16 cellular contexts compared by ENCODE assay signal in the genomic region with DNA sequence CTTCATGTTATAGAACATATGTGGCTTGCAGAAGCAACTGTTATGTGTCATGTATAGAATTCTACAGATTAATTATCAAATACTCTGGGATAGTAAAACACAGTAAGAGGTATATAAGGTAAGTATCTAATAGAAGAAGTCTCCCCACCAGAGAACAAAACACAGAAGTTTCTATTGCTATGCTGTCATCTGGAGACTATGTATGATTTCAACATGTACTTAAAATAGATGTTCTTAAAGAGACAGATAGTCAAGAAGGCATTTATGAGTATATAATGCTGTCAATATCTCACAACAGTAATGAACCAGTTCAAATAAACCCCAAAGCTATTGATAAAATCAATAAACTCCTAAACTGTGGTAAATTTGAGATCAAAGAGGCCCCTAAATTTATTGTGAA. TPM values are rescaled to one million over a fixed set of nuclear protein-coding genes. Genes with fewer than 3 reads are reported as not detected.
DNase-seq lines count a peak whose midpoint lies in the region; ATAC-seq, FAIRE-seq and TF ChIP-seq lines count a peak whose summit lies in the region.
"Had no signal": no experiment of that assay in that cellular context is flagged by ENCODE, and none has a peak within 500 bp of the region (broad histone marks: within the 10 kb centered on the region; RNA-seq: fewer than 3 reads in every experiment).

No MANE protein-coding gene starts in this region.

- intact Hi-C loops in gastrocnemius medialis (cut with DNase I; ENCODE audit: low total_unique reads), result loop anchor here (5.0 kb wide), 1 partner anchor 160 kb away; no protein-coding TSS in a partner anchor
- intact Hi-C loops in ovary (cut with DNase I), result no loop called here

- TF ChIP-seq CTCF in gastrocnemius medialis (IDR thresholded peaks at IDR 0.05 in 4 of 5, conservative IDR thresholded peaks at IDR 0.05 in 1 of 5), result no peak
- no peak for TF ChIP-seq CTCF in ovary (IDR thresholded peaks at IDR 0.05)
- no peak for TF ChIP-seq CTCF in endodermal cell (conservative IDR thresholded peaks at IDR 0.05)

- H3K27ac Mint-ChIP-seq in endodermal cell, result no peak overlapping the region
- H3K27ac Mint-ChIP-seq: activated T-cell treated with anti-CD3 and anti-CD28 coated beads, Interleukin-2, amount 50 U/mL, for 72 hours had no signal

- peaks cover 7% of the 10 kb centered on the region for H3K36me3 Mint-ChIP-seq in endodermal cell (ENCODE audit: low read depth)

- in situ Hi-C loops in gastrocnemius medialis (cut with MboI; ENCODE audit: low sequenced_read_pairs in 4 of 4), result no loop called here

- no peaks in the 10 kb centered on the region for H3K27me3 Mint-ChIP-seq in endodermal cell (ENCODE audit: insufficient read depth)

- H3K27ac ChIP-seq in epithelial cell of prostate (peak overlapping the region; percentile 13), gastrocnemius medialis (peak overlapping the region; percentile 72 to 85 (median 74)), ovary (no peak overlapping the region), endodermal cell (ENCODE audit: low read depth, low read length) (no peak overlapping the region)
- H3K27ac ChIP-seq: HL-60, spleen, suprapubic skin had no signal

- no peak overlapping the region for H3K9ac ChIP-seq in endodermal cell (ENCODE audit: extremely low read depth, low read length, poor library complexity, severe bottlenecking)

- TF ChIP-seq POLR2A in gastrocnemius medialis (IDR thresholded peaks at IDR 0.05) (no peak), ovary (IDR thresholded peaks at IDR 0.05) (no peak)

- H3K36me3 ChIP-seq in gastrocnemius medialis (peaks cover 0 to 15% of the 10 kb centered on the region in 2 donors), ovary (no peaks in the 10 kb centered on the region), endodermal cell (ENCODE audit: control insufficient read depth, insufficient read depth, low read length) (peaks cover 27% of the 10 kb centered on the region)

- H3K27me3 ChIP-seq in gastrocnemius medialis (no peaks in the 10 kb centered on the region), ovary (no peaks in the 10 kb centered on the region), endodermal cell (ENCODE audit: control insufficient read depth, insufficient read depth, low read length, poor library complexity, severe bottlenecking) (no peaks in the 10 kb centered on the region)
- H3K27me3 ChIP-seq: spleen, suprapubic skin had no signal

- peaks cover 11% of the 10 kb centered on the region for H3K4me1 Mint-ChIP-seq in endodermal cell

- H3K4me3 ChIP-seq in gastrocnemius medialis (peak overlapping the region in 3 of 4 donors; percentile 6 to 31 (median 26)), ovary (no peak overlapping the region), endodermal cell (ENCODE audit: low read length) (no peak overlapping the region)
- H3K4me3 ChIP-seq: spleen, suprapubic skin had no signal

- no peak overlapping the region for H3K4me3 Mint-ChIP-seq in endodermal cell
- H3K4me3 Mint-ChIP-seq: activated T-cell treated with anti-CD3 and anti-CD28 coated beads, Interleukin-2, amount 50 U/mL, for 72 hours; neural crest cell had no signal

- TF ChIP-seq EP300 in ovary (IDR thresholded peaks at IDR 0.05), result no peak

- DNase-seq in LHCN-M2 (ENCODE audit: low read depth) (peak; percentile 19), epithelial cell of prostate (ENCODE audit: low read depth, low spot score) (no peak), gastrocnemius medialis (no peak), ovary (no peak), endodermal cell (no peak), GM19239 (ENCODE audit: insufficient read length, low spot score) (no peak)
- DNase-seq: activated CD4-positive, alpha-beta T cell treated with anti-CD3 and anti-CD28 coated beads for 4 hours; activated T-cell treated with anti-CD3 and anti-CD28 coated beads, Interleukin-2, amount 50 U/mL, for 72 hours; COR-L47; head of caudate nucleus; spleen; T-helper 1 cell had no signal

- FAIRE-seq in GM19239 (lab: Jason Lieb, UNC), result no peak

- H3K4me1 ChIP-seq in gastrocnemius medialis (peaks cover 24 to 39% of the 10 kb centered on the region in 2 donors), ovary (ENCODE audit: insufficient read depth) (no peaks in the 10 kb centered on the region), endodermal cell (ENCODE audit: control insufficient read depth, insufficient read depth, low read length) (peaks cover 5% of the 10 kb centered on the region)

- ATAC-seq in GM18511 (IDR thresholded peaks at IDR 0.05; ENCODE audit: unreplicated experiment), result peak; percentile 75
- ATAC-seq in gastrocnemius medialis, result peak; percentile 94
- ATAC-seq: activated T-cell treated with anti-CD3 and anti-CD28 coated beads, Interleukin-2, amount 50 U/mL, for 72 hours had no signal

- H3K9me3 ChIP-seq in gastrocnemius medialis (no peaks in the 10 kb centered on the region), ovary (no peaks in the 10 kb centered on the region), endodermal cell (ENCODE audit: control insufficient read depth, low read length) (no peaks in the 10 kb centered on the region)
- H3K9me3 ChIP-seq: spleen, suprapubic skin had no signal

- no peaks in the 10 kb centered on the region for H3K9me3 Mint-ChIP-seq in endodermal cell
- H3K9me3 Mint-ChIP-seq: activated T-cell treated with anti-CD3 and anti-CD28 coated beads, Interleukin-2, amount 50 U/mL, for 72 hours; neural crest cell had no signal

RNA-seq across cellular contexts. Expression of gene ADCY10, which starts 8.1 kb away (rescaled TPM):
- total RNA-seq in LHCN-M2 (2014; rRNA removed) (0.29 TPM in 1 of 2 replicates, not detected in the other), gastrocnemius medialis (1 to 10 TPM in 1 of 4 donors, under 1 TPM in 1, not detected in 2; 0.07 to 1.2 TPM), ovary (under 1 TPM in 4 of 7 donors, not detected in 3; 0.05 to 0.23 (median 0.11) TPM), endodermal cell (under 1 TPM in 1 of 2 donors, not detected in 1; 0.13 TPM)
- polyA plus RNA-seq in LHCN-M2 (2012), result 0.05 TPM
- polyA plus RNA-seq in ovary, result under 1 TPM; 0.05 to 0.07 TPM
- 0.04 TPM for polyA plus RNA-seq in endodermal cell (2013, experiment 1 of 2)
- not detected for polyA plus RNA-seq in endodermal cell (2013, experiment 2 of 2)
- total RNA-seq: neural crest cell, suprapubic skin had no signal

RNA-seq across cellular contexts. Expression of gene DCAF6, which starts 14.5 kb away (rescaled TPM):
- 36.9 and 46.5 TPM in 2 replicates for total RNA-seq in LHCN-M2 (2014; rRNA removed)
- 54.9 TPM for polyA plus RNA-seq in LHCN-M2 (2012)
- 100 to 1,000 TPM; 365 to 466 (median 389) TPM for total RNA-seq in gastrocnemius medialis
- 10 to 100 TPM; 38.3 to 65.9 (median 44.4) TPM for total RNA-seq in ovary
- 10 to 100 TPM; 32.1 to 51.1 TPM for polyA plus RNA-seq in ovary
- total RNA-seq in endodermal cell, result 10 to 100 TPM; 21.4 to 32.3 TPM
- polyA plus RNA-seq in endodermal cell (2013, experiment 1 of 2), result 14.5 TPM
- 15.9 TPM for polyA plus RNA-seq in endodermal cell (2013, experiment 2 of 2)

RNA-seq across cellular contexts. Expression of gene MPC2, which starts 14.8 kb away (rescaled TPM):
- total RNA-seq in LHCN-M2 (2014; rRNA removed) (39.1 and 39.2 TPM in 2 replicates), gastrocnemius medialis (100 to 1,000 TPM in 2 of 4 donors, 10 to 100 TPM in 2; 88.2 to 140 (median 100.0) TPM), ovary (10 to 100 TPM; 22.1 to 55.2 (median 49.3) TPM), endodermal cell (10 to 100 TPM; 30.7 to 42.5 TPM)
- 93.5 TPM for polyA plus RNA-seq in LHCN-M2 (2012)
- polyA plus RNA-seq in ovary, result 10 to 100 TPM; 45.8 to 91.2 TPM
- polyA plus RNA-seq in endodermal cell (2013, experiment 1 of 2), result 34.8 TPM
- 38.0 TPM for polyA plus RNA-seq in endodermal cell (2013, experiment 2 of 2)

Comparison
In these comparisons a context has a peak if more than half of its experiments do, and no peak if none do; other contexts are left out.
1. H3K27ac ChIP-seq: peak in epithelial cell of prostate (single experiment) and gastrocnemius medialis (4 of 4); none in ovary (0 of 2) and endodermal cell (single experiment).
2. H3K4me3 ChIP-seq: peak in gastrocnemius medialis (3 of 4); none in ovary (single experiment) and endodermal cell (single experiment).